In genomic region chr18:9913526-9914333, GRCh38 we compare ENCODE assay signal across 8 cellular contexts. TPM values are rescaled to one million over a fixed set of nuclear protein-coding genes. Genes with fewer than 3 reads are reported as not detected.
DNase-seq lines count a peak whose midpoint lies in the region; ATAC-seq and TF ChIP-seq lines count a peak whose summit lies in the region.

A gene with protein sequence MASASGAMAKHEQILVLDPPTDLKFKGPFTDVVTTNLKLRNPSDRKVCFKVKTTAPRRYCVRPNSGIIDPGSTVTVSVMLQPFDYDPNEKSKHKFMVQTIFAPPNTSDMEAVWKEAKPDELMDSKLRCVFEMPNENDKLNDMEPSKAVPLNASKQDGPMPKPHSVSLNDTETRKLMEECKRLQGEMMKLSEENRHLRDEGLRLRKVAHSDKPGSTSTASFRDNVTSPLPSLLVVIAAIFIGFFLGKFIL (plus strand): TSS chr18:9914016. CDS start chr18:9914257, 241 bp downstream.

- H3K27ac ChIP-seq in ectodermal cell (ENCODE audit: insufficient read depth, low read depth, low read length, poor library complexity, severe bottlenecking) (peak within 1 kb of the TSS; percentile 84), lower lobe of right lung (peak within 1 kb of the TSS; percentile 98)

- H3K36me3 ChIP-seq in ectodermal cell (ENCODE audit: control insufficient read depth, insufficient read depth, low read length): no peaks in the 10 kb centered on the region
- H3K36me3 ChIP-seq in lower lobe of right lung: no peaks in the 10 kb centered on the region

- peak; percentile 99 for DNase-seq in COLO668 (lab: John Stamatoyannopoulos, UW; ENCODE audit: unreplicated experiment)
- DNase-seq in GM20000 (ENCODE audit: low spot score): peak; percentile 98
- peak; percentile 71 for DNase-seq in HS-5 (ENCODE audit: low read depth)
- peak; percentile 46 for DNase-seq in NK-92 (lab: John Stamatoyannopoulos, UW; ENCODE audit: unreplicated experiment)
- peak; percentile 75 to 91 for DNase-seq in activated CD8-positive, alpha-beta memory T cell treated with anti-CD3 and anti-CD28 coated beads for 1 hour (ENCODE audit: extremely low read depth in 1 of 2, low read depth in 1 of 2)
- peak; percentile 98 for DNase-seq in lower lobe of right lung
- peak; percentile 81 to 85 (median 84) for DNase-seq in stimulated activated CD4-positive, alpha-beta T cell treated with anti-CD3 and anti-CD28 coated beads, TNF-alpha, amount 100 ng/mL, for 1 hour (ENCODE audit: low read depth in 3 of 3, low spot score in 1 of 3)

- ATAC-seq in lower lobe of right lung: peak; percentile 96 to 97

- peaks cover 6% of the 10 kb centered on the region for H3K4me1 ChIP-seq in ectodermal cell (ENCODE audit: control insufficient read depth, insufficient read depth, low read length)
- H3K4me1 ChIP-seq in lower lobe of right lung: peaks cover 39% of the 10 kb centered on the region

- peak within 1 kb of the TSS; percentile 92 for H3K4me3 ChIP-seq in ectodermal cell (ENCODE audit: insufficient read depth, low read depth, low read length)
- H3K4me3 ChIP-seq in lower lobe of right lung: peak within 1 kb of the TSS; percentile 90

- 0% methylated on average over 87 of the region's 87 CpGs for WGBS in ectodermal cell, 2 experiments

- no peaks in the 10 kb centered on the region for H3K9me3 ChIP-seq in ectodermal cell (ENCODE audit: control insufficient read depth, low read length)
- no peaks in the 10 kb centered on the region for H3K9me3 ChIP-seq in lower lobe of right lung

- no peak for TF ChIP-seq CTCF in GM20000 (IDR thresholded peaks at IDR 0.05; ENCODE audit: extremely low read depth, missing control alignments)
- no peak for TF ChIP-seq CTCF in lower lobe of right lung (IDR thresholded peaks at IDR 0.05)

- intact Hi-C loops in lower lobe of right lung (cut with DNase I): no loop called here

- H3K27me3 ChIP-seq in ectodermal cell (ENCODE audit: control insufficient read depth, insufficient read depth, low read length, poor library complexity, severe bottlenecking): no peaks in the 10 kb centered on the region
- H3K27me3 ChIP-seq in lower lobe of right lung (ENCODE audit: low read depth): no peaks in the 10 kb centered on the region

RNA-seq across cellular contexts. Expression of the gene that starts here (rescaled TPM):
- polyA plus RNA-seq in ectodermal cell (2013, experiment 1 of 4): 154 TPM
- 144 TPM for polyA plus RNA-seq in ectodermal cell (2013, experiment 2 of 4)
- 113 TPM for polyA plus RNA-seq in ectodermal cell (2013, experiment 3 of 4)
- 136 TPM for polyA plus RNA-seq in ectodermal cell (2013, experiment 4 of 4)
- total RNA-seq in lower lobe of right lung: 235 TPM

Comparison
In these comparisons a context has a peak if more than half of its experiments do, and no peak if none do; other contexts are left out.
1. Peak in every context shown above with its lines: DNase-seq, ATAC-seq, H3K4me3 ChIP-seq and H3K27ac ChIP-seq.
2. DNase-seq: peak in every context shown above with its lines; median percentile 99 in COLO668; 98 in GM20000; 98 in lower lobe of right lung; 84 in stimulated activated CD4-positive, alpha-beta T cell treated with anti-CD3 and anti-CD28 coated beads, TNF-alpha, amount 100 ng/mL, for 1 hour; 83 in activated CD8-positive, alpha-beta memory T cell treated with anti-CD3 and anti-CD28 coated beads for 1 hour; 71 in HS-5; 46 in NK-92.